ENCODE assay signal across 8 cellular contexts in the genomic region with DNA sequence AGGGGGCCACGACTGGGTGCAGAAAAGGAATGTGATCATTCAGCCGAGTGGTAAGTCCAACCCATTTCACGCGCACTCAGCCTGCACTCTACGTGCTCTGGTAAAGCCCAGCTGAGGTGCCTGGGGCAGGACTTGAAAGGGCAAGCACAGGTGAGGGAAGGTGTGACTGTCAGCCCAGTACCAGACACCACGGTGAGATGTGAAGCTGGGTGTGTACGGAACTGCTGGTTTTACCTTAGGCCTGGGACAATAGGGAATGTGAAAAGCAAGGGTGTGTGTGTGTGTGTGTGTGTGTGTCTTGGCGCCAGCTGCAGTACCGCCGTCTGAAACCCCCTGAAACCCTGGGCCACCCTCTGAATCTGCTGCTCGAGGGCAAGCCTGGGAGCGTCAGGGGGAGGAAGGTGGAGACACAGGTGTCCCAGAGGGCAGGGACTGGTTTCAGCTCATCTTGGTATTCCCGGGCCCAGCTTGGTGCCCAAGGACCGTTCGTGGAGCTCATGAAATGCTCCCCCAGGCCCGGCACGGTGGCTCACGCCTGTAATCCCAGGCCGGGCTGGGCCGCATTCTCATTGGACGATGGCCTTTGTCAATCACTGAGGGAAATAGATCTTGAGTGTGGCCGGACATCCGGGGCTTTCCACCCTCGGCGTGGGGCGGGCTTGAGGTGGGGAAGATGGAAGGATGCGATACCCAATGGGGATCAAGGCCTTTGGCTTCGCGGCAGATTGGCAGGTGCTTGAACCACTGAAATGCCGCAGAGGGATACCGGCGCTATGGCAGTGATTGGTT. TPM values are rescaled to one million over a fixed set of nuclear protein-coding genes. Genes with fewer than 3 reads are reported as not detected.
DNase-seq lines count a peak whose midpoint lies in the region; ATAC-seq and TF ChIP-seq lines count a peak whose summit lies in the region.

No MANE protein-coding gene starts in this region.

- no peaks in the 10 kb centered on the region for H3K36me3 ChIP-seq in mucosa of descending colon (ENCODE audit: low read depth)

- intact Hi-C loops in mucosa of descending colon (cut with DNase I, micrococcal nuclease): no loop called here

- peak; percentile 96 for TF ChIP-seq EP300 in Ishikawa (IDR thresholded peaks at IDR 0.05; ENCODE audit: borderline replicate concordance)

- H3K9me3 ChIP-seq in mucosa of descending colon: no peaks in the 10 kb centered on the region

- DNase-seq in DMS153 (lab: John Stamatoyannopoulos, UW): peak; percentile 99
- peak; percentile 84 for DNase-seq in OCI-M2 (lab: John Stamatoyannopoulos, UW; ENCODE audit: unreplicated experiment)
- DNase-seq in activated T-cell treated with anti-CD3 and anti-CD28 coated beads, Interleukin-2, amount 50 U/mL, for 1 hour: peak; percentile 97
- peak; percentile 97 for DNase-seq in epithelial cell of proximal tubule (ENCODE audit: low read depth)
- peak; percentile 100 for DNase-seq in mucosa of descending colon
- peak; percentile 96 for DNase-seq in stimulated activated CD8-positive, alpha-beta memory T cell treated with anti-CD3 and anti-CD28 coated beads, Interleukin-4, amount 100 ng/mL, for 1 hour (ENCODE audit: low read depth in 2 of 2, low spot score in 1 of 2)

- TF ChIP-seq CTCF in epithelial cell of proximal tubule (conservative IDR thresholded peaks at IDR 0.05; ENCODE audit: low read depth, low read length) (no peak), mucosa of descending colon (IDR thresholded peaks at IDR 0.05) (peak; percentile 22)

- peak; percentile 26; the same call in 1 of the 2 replicates for TF ChIP-seq RAD21 in Ishikawa (IDR thresholded peaks at IDR 0.05; ENCODE audit: low read depth)

- H3K4me3 ChIP-seq in epithelial cell of proximal tubule (ENCODE audit: low read depth, low read length) (peak overlapping the region; percentile 67), mucosa of descending colon (peak overlapping the region; percentile 27)

- peaks cover 19% of the 10 kb centered on the region for H3K4me1 ChIP-seq in mucosa of descending colon (ENCODE audit: low read depth)

- peak; percentile 96 for ATAC-seq in GM21619 (IDR thresholded peaks at IDR 0.05; ENCODE audit: unreplicated experiment)
- ATAC-seq in mucosa of descending colon: peak; percentile 94

TF ChIP-seq in Ishikawa, 13 proteins besides CTCF, POLR2A, EP300 and RAD21:
- TF ChIP-seq NFIC (IDR thresholded peaks at IDR 0.05): peak; percentile 89
- peak; percentile 97 for TF ChIP-seq TCF12 (IDR thresholded peaks at IDR 0.05; ENCODE audit: low read depth)
- TF ChIP-seq CREB1 (IDR thresholded peaks at IDR 0.05; ENCODE audit: low read depth): 0 out of 2 replicates have a peak, but pooled peaks have one; percentile 51
- no peak; the same call in 1 of the 2 replicates for TF ChIP-seq ZBTB7A (IDR thresholded peaks at IDR 0.05; ENCODE audit: low read depth)
- TF ChIP-seq, protein P1, sequence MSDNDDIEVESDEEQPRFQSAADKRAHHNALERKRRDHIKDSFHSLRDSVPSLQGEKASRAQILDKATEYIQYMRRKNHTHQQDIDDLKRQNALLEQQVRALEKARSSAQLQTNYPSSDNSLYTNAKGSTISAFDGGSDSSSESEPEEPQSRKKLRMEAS (IDR thresholded peaks at IDR 0.05): peak; percentile 81
- TF ChIP-seq CEBPB (IDR thresholded peaks at IDR 0.05): peak; percentile 45; the same call in 1 of the 2 replicates
- TF ChIP-seq, protein P2, sequence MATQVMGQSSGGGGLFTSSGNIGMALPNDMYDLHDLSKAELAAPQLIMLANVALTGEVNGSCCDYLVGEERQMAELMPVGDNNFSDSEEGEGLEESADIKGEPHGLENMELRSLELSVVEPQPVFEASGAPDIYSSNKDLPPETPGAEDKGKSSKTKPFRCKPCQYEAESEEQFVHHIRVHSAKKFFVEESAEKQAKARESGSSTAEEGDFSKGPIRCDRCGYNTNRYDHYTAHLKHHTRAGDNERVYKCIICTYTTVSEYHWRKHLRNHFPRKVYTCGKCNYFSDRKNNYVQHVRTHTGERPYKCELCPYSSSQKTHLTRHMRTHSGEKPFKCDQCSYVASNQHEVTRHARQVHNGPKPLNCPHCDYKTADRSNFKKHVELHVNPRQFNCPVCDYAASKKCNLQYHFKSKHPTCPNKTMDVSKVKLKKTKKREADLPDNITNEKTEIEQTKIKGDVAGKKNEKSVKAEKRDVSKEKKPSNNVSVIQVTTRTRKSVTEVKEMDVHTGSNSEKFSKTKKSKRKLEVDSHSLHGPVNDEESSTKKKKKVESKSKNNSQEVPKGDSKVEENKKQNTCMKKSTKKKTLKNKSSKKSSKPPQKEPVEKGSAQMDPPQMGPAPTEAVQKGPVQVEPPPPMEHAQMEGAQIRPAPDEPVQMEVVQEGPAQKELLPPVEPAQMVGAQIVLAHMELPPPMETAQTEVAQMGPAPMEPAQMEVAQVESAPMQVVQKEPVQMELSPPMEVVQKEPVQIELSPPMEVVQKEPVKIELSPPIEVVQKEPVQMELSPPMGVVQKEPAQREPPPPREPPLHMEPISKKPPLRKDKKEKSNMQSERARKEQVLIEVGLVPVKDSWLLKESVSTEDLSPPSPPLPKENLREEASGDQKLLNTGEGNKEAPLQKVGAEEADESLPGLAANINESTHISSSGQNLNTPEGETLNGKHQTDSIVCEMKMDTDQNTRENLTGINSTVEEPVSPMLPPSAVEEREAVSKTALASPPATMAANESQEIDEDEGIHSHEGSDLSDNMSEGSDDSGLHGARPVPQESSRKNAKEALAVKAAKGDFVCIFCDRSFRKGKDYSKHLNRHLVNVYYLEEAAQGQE (IDR thresholded peaks at IDR 0.05; ENCODE audit: low read depth): no peak
- TF ChIP-seq, protein P3, sequence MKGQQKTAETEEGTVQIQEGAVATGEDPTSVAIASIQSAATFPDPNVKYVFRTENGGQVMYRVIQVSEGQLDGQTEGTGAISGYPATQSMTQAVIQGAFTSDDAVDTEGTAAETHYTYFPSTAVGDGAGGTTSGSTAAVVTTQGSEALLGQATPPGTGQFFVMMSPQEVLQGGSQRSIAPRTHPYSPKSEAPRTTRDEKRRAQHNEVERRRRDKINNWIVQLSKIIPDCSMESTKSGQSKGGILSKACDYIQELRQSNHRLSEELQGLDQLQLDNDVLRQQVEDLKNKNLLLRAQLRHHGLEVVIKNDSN (IDR thresholded peaks at IDR 0.05): peak; percentile 40; the same call in 1 of the 2 replicates
- 0 out of 2 replicates have a peak, but pooled peaks have one; percentile 79 for TF ChIP-seq YY1 (IDR thresholded peaks at IDR 0.05; ENCODE audit: low read depth)
- peak; percentile 78; the same call in 1 of the 2 replicates for TF ChIP-seq FOXM1 (IDR thresholded peaks at IDR 0.05; ENCODE audit: borderline replicate concordance, low read depth)
- no peak for TF ChIP-seq EGR1 (IDR thresholded peaks at IDR 0.05)
- TF ChIP-seq TAF1 (IDR thresholded peaks at IDR 0.05; ENCODE audit: low read depth): peak; percentile 48
- TF ChIP-seq TEAD4 (IDR thresholded peaks at IDR 0.05): peak; percentile 96

RNA-seq across cellular contexts. Expression of a gene that starts 27.8 kb away (rescaled TPM):
- total RNA-seq in epithelial cell of proximal tubule (0.36 and 0.52 TPM in 2 replicates), mucosa of descending colon (100 to 1,000 TPM in 2 of 3 donors, 10 to 100 TPM in 1; 90.2 to 363 (median 336) TPM)

RNA-seq across cellular contexts. Expression of a gene that starts 39.4 kb away (rescaled TPM):
- 147 and 167 TPM in 2 replicates for total RNA-seq in epithelial cell of proximal tubule
- total RNA-seq in mucosa of descending colon: 100 to 1,000 TPM in 1 of 3 donors, 10 to 100 TPM in 2; 11.4 to 214 (median 24.5) TPM

RNA-seq across cellular contexts. Expression of a gene that starts 55.1 kb away (rescaled TPM):
- total RNA-seq in epithelial cell of proximal tubule: 30.2 and 41.2 TPM in 2 replicates
- 10 to 100 TPM; 27.0 to 56.3 (median 30.3) TPM for total RNA-seq in mucosa of descending colon

RNA-seq across cellular contexts. Expression of a gene that starts 55.3 kb away (rescaled TPM):
- 30.0 and 34.7 TPM in 2 replicates for total RNA-seq in epithelial cell of proximal tubule
- total RNA-seq in mucosa of descending colon: 10 to 100 TPM; 22.5 to 30.4 (median 28.7) TPM

Comparison
In these comparisons a context has a peak if more than half of its experiments do, and no peak if none do; other contexts are left out.
1. Peak in every context shown above with its lines: DNase-seq, ATAC-seq and H3K4me3 ChIP-seq.
2. RNA of a gene that starts 27.8 kb away (total RNA-seq): 90.2 to 363 TPM in mucosa of descending colon; 0.36 to 0.52 TPM in epithelial cell of proximal tubule; every median in the first group is over 10 times any median in the second.